In the genomic region with DNA sequence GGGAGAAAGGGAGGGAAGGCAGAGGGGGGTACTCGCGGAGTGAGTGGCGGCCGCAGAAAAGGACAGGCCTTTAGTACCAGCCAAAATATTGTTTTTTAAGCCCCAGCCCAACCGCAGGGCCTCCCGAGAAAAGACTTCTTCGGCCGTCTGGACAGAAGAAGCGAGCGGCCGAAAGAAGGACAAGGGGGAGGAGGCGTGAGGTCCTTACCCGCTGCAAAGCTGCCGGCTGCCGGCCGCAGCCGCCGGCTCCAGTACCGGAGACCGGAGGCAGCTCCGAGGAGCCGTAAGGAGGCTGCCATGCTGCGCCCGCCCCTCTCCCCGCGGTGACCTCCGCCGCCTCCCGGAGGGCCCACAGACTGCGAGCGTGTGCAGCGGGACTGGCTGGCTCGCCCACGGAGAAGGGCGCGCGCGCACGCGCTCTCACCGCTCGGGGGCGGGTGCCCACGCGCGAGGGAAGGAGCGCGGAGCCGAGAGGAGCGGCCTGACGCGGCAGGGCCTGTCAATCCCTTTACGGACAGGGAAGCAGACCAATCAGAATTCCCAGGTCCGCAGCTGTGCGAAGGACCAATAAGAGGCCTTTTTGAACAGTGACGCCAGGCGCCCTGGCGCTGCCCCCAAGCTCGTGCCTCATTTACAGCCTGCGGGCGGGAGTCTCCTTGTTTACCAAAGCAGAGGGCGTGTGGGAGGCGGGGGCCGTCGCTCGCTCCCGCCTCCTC, we compare ENCODE assay signal across 8 cellular contexts. TPM values are rescaled to one million over a fixed set of nuclear protein-coding genes. Genes with fewer than 3 reads are reported as not detected.
DNase-seq lines count a peak whose midpoint lies in the region; ATAC-seq and TF ChIP-seq lines count a peak whose summit lies in the region.

Gene HIBADH, minus strand, starts transcription at position 394 of the 716 bp plus-strand sequence. Its CDS starts 95 bp downstream, at position 299.

- BruUV-seq in mammary epithelial cell (replicated peaks; lab: Mats Ljungman, UMichigan): no TSS peak

- peak; percentile 97 for DNase-seq in AG04449 (ENCODE audit: low read depth, low spot score)
- DNase-seq in NCI-H2227 (lab: John Stamatoyannopoulos, UW; ENCODE audit: unreplicated experiment): peak; percentile 97
- peak; percentile 98 for DNase-seq in WERI-Rb-1
- DNase-seq in mammary epithelial cell: peak; percentile 99

- peaks cover 6% of the 10 kb centered on the region for H3K4me1 ChIP-seq in mammary epithelial cell (ENCODE audit: insufficient read depth, low read length)
- peaks cover 4 to 8% (median 6%) of the 10 kb centered on the region in 3 donors for H3K4me1 ChIP-seq in skeletal muscle tissue (ENCODE audit: control insufficient read depth in 3 of 3, insufficient read depth in 3 of 3, low read length in 3 of 3)

- H3K4me3 ChIP-seq in AG04449 (ENCODE audit: low read depth, low read length) (peak within 1 kb of the TSS; percentile 77), WERI-Rb-1 (ENCODE audit: low read depth, low read length) (peak within 1 kb of the TSS; percentile 89), mammary epithelial cell (replicated peaks in 1 of 3; ENCODE audit: insufficient read depth in 1 of 3, low read depth in 2 of 3, low read length in 3 of 3) (peak within 1 kb of the TSS; percentile 82 to 94 (median 87)), iPS-18c (ENCODE audit: insufficient read depth, low read depth, low read length) (peak within 1 kb of the TSS; percentile 97), skeletal muscle tissue (ENCODE audit: low read length in 3 of 3) (peak within 1 kb of the TSS; percentile 80 to 85 (median 84))

- H3K27me3 ChIP-seq in WERI-Rb-1 (ENCODE audit: insufficient read depth, low read depth, severe bottlenecking) (no peaks in the 10 kb centered on the region), mammary epithelial cell (ENCODE audit: insufficient read depth, low read length) (no peaks in the 10 kb centered on the region), skeletal muscle tissue (ENCODE audit: control insufficient read depth in 3 of 3, insufficient read depth in 3 of 3, low read length in 3 of 3) (no peaks in the 10 kb centered on the region)

- in situ Hi-C loops in mammary epithelial cell (cut with MboI; ENCODE audit: low sequenced_read_pairs in 2 of 2): no loop called here

- H3K9me3 ChIP-seq in WERI-Rb-1 (ENCODE audit: severe bottlenecking) (no peaks in the 10 kb centered on the region), mammary epithelial cell (replicated peaks; ENCODE audit: insufficient read depth, low read length) (no peaks in the 10 kb centered on the region), iPS-18c (ENCODE audit: control insufficient read depth, insufficient read depth, low read length) (no peaks in the 10 kb centered on the region), skeletal muscle tissue (ENCODE audit: control insufficient read depth in 3 of 3, low read length in 3 of 3) (no peaks in the 10 kb centered on the region)

- CTCF ChIA-PET in AG04449 (lab: Yijun Ruan, JAX) (interaction anchor here (0.6 to 1.7 kb wide), 4 partner anchors 9 to 467 kb away, joined by 3 to 6 read pairs (median 4); no protein-coding TSS in a partner anchor), mammary epithelial cell (lab: Charles Lee; ENCODE audit: low non-redundant PET) (interaction anchor here (0.6 to 0.8 kb wide), 2 partner anchors 15 to 260 kb away, joined by 3 to 9 read pairs; no protein-coding TSS in a partner anchor)

- no peaks in the 10 kb centered on the region for H3K36me3 ChIP-seq in WERI-Rb-1
- no peaks in the 10 kb centered on the region for H3K36me3 ChIP-seq in mammary epithelial cell (ENCODE audit: insufficient read depth, low read length)
- H3K36me3 ChIP-seq in skeletal muscle tissue (ENCODE audit: control insufficient read depth in 3 of 3, insufficient read depth in 3 of 3, low read length in 3 of 3): peaks cover 0 to 3% (median 0%) of the 10 kb centered on the region in 3 donors

- H3K4me2 ChIP-seq in mammary epithelial cell (ENCODE audit: insufficient read depth, low read depth, low read length): peak within 1 kb of the TSS; percentile 91

- TF ChIP-seq CTCF in AG04449 (IDR thresholded peaks at IDR 0.05; ENCODE audit: insufficient read depth, low read length, missing control alignments) (peak; percentile 37), WERI-Rb-1 (IDR thresholded peaks at IDR 0.05; ENCODE audit: low read depth, low read length) (no peak), mammary epithelial cell (conservative IDR thresholded peaks at IDR 0.05 in 1 of 2, IDR thresholded peaks at IDR 0.05 in 1 of 2; ENCODE audit: extremely low read depth in 1 of 2, insufficient read depth in 1 of 2, low read depth in 1 of 2, low read length in 2 of 2) (no peak)

- H3K27ac ChIP-seq in WERI-Rb-1 (peak within 1 kb of the TSS; percentile 80), mammary epithelial cell (ENCODE audit: insufficient read depth, low read depth, low read length) (peak within 1 kb of the TSS; percentile 89), skeletal muscle tissue (ENCODE audit: low read depth, low read length) (peak within 1 kb of the TSS; percentile 95)

- ATAC-seq in GM18873 (IDR thresholded peaks at IDR 0.05; ENCODE audit: low FRiP score, unreplicated experiment) (peak; percentile 99), HG03139 (IDR thresholded peaks at IDR 0.05; ENCODE audit: unreplicated experiment) (peak; percentile 98)

- no peaks in the 10 kb centered on the region for H4K20me1 ChIP-seq in mammary epithelial cell (ENCODE audit: insufficient read depth, low read length)

- H3K9ac ChIP-seq in mammary epithelial cell (ENCODE audit: insufficient read depth, low read length) (peak within 1 kb of the TSS; percentile 95), skeletal muscle tissue (ENCODE audit: low read depth in 1 of 3, low read length in 3 of 3) (peak within 1 kb of the TSS; percentile 96 to 97 (median 97))

- intact Hi-C loops in mammary epithelial cell (cut with micrococcal nuclease): loop anchor here (1.0 to 5.0 kb wide), 3 partner anchors 16 to 78 kb away; partner anchors contain the start of gene TAX1BP1

- peak within 1 kb of the TSS; percentile 93 for H2AFZ ChIP-seq in mammary epithelial cell (ENCODE audit: low read depth, low read length)

- peaks cover 20% of the 10 kb centered on the region for H3K79me2 ChIP-seq in mammary epithelial cell (ENCODE audit: insufficient read depth, low read length)

- dilution Hi-C loops in mammary epithelial cell (cut with HindIII; ENCODE audit: low sequenced_read_pairs): no loop called here

- 3% methylated on average over 8 of the region's 67 CpGs for WGBS in mammary epithelial cell (ENCODE audit: low coverage, missing lambda C conversion rate)

- POLR2A ChIA-PET in AG04449 (lab: Yijun Ruan, JAX): interaction anchor here (0.9 to 2.5 kb wide), 5 partner anchors 15 to 462 kb away, joined by 3 to 12 read pairs (median 3); partner anchors contain the start of genes HOXA13 and TAX1BP1

RNA-seq across cellular contexts. Expression of gene HIBADH, which starts in this region (rescaled TPM):
- total RNA-seq in mammary epithelial cell (10 to 100 TPM; 26.0 to 42.3 TPM), skeletal muscle tissue (39.1 TPM)
- 37.6 TPM for polyA plus RNA-seq in mammary epithelial cell
- polyA minus RNA-seq in mammary epithelial cell: 30.9 TPM

Comparison
In these comparisons a context has a peak if more than half of its experiments do, and no peak if none do; other contexts are left out.
1. Peak in every context shown above with its lines: DNase-seq, ATAC-seq, H3K4me3 ChIP-seq and H3K27ac ChIP-seq.